ENCODE assay signal across 22 cellular contexts in the genomic region with DNA sequence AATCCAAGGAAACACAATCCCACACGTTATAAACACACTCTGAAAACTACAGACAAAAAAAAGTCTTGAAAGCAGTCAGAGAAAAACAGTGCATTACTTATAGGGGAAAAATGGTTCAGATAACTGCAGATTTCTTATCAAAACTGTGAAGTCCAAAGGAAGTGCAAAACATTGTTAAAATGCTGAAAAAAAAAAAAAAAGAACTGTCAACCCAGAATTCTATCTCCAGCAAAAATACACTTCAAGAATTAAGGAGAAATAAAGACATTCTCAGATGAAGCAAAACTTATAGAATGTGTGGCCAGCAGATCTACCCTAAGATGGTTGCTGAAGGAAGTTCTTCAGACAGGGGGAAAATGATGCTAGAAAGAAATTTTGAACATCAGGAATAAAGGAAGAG. TPM values are rescaled to one million over a fixed set of nuclear protein-coding genes. Genes with fewer than 3 reads are reported as not detected.
"Had no signal": no experiment of that assay in that cellular context is flagged by ENCODE, and none has a peak within 500 bp of the region (broad histone marks: within the 10 kb centered on the region; RNA-seq: fewer than 3 reads in every experiment).

No MANE protein-coding gene starts in this region.

- ATAC-seq: foreskin keratinocyte, lower lobe of right lung, right lobe of liver had no signal

- H3K36me3 Mint-ChIP-seq: activated naive CD4-positive, alpha-beta T cell treated with anti-CD3 and anti-CD28 coated beads, Interleukin-2, amount 10 ng/mL, durations not matched to agents 7 days and 5 days; immature natural killer cell had no signal

- H3K27ac ChIP-seq: esophagus muscularis mucosa, foreskin keratinocyte, lower lobe of right lung, ovary, right lobe of liver, VCaP had no signal

- DNase-seq: activated CD4-positive, alpha-beta T cell treated with anti-CD3 and anti-CD28 coated beads for 1 hour; activated CD4-positive, alpha-beta T cell treated with anti-CD3 and anti-CD28 coated beads, Interleukin-2, amount 50 U/mL, for 4 hours; activated naive CD4-positive, alpha-beta T cell treated with anti-CD3 and anti-CD28 coated beads, Interleukin-2, amount 10 ng/mL, durations not matched to agents 7 days and 5 days; central memory CD4-positive, alpha-beta T cell; cortex of kidney; effector CD4-positive, alpha-beta T cell; immature natural killer cell; lower lobe of right lung; midbrain; ovary; right lobe of liver; stimulated activated CD4-positive, alpha-beta T cell treated with anti-CD3 and anti-CD28 coated beads, Interleukin-12 subunit alpha, Interleukin-12 subunit beta, amount 100 ng/mL, for 4 hours; stimulated activated CD4-positive, alpha-beta T cell treated with anti-CD3 and anti-CD28 coated beads, Interleukin-2, amount 100 ng/mL, for 24 hours; stomach had no signal

- H3K9me3 ChIP-seq: lower lobe of right lung, ovary, right lobe of liver had no signal

- H3K27me3 Mint-ChIP-seq: activated naive CD4-positive, alpha-beta T cell treated with anti-CD3 and anti-CD28 coated beads, Interleukin-2, amount 10 ng/mL, durations not matched to agents 7 days and 5 days had no signal

- H3K4me3 ChIP-seq: esophagus muscularis mucosa, lower lobe of right lung, ovary, right lobe of liver, stomach, thoracic aorta had no signal

- H3K4me1 ChIP-seq: foreskin keratinocyte, lower lobe of right lung, right lobe of liver had no signal

- H3K27ac Mint-ChIP-seq: activated naive CD4-positive, alpha-beta T cell treated with anti-CD3 and anti-CD28 coated beads, Interleukin-2, amount 10 ng/mL, durations not matched to agents 7 days and 5 days; activated T-helper 2 cell treated with anti-CD3 and anti-CD28 coated beads, Interferon-gamma antibody, Interleukin-2, Interleukin-4, amounts not matched to agents 10 μg/mL and 5 μg/mL and 100 μg/mL, durations not matched to agents 14 hours and 24 hours and 36 hours; immature natural killer cell had no signal

- H3K4me3 Mint-ChIP-seq: activated naive CD4-positive, alpha-beta T cell treated with anti-CD3 and anti-CD28 coated beads, Interleukin-2, amount 10 ng/mL, durations not matched to agents 7 days and 5 days; immature natural killer cell; neural crest cell had no signal

- H3K27me3 ChIP-seq: esophagus muscularis mucosa, foreskin keratinocyte, ovary, right lobe of liver had no signal

- H3K36me3 ChIP-seq: esophagus muscularis mucosa, lower lobe of right lung, ovary, right lobe of liver, stomach, thoracic aorta had no signal

- H3K4me1 Mint-ChIP-seq: activated naive CD4-positive, alpha-beta T cell treated with anti-CD3 and anti-CD28 coated beads, Interleukin-2, amount 10 ng/mL, durations not matched to agents 7 days and 5 days; immature natural killer cell had no signal

RNA-seq across cellular contexts. Expression of a gene that starts 40.4 kb away (rescaled TPM):
- total RNA-seq: activated T-helper 2 cell treated with anti-CD3 and anti-CD28 coated beads, Interferon-gamma antibody, Interleukin-2, Interleukin-4, amounts not matched to agents 10 μg/mL and 5 μg/mL and 100 μg/mL, durations not matched to agents 14 hours and 24 hours and 36 hours; foreskin keratinocyte; pulmonary artery endothelial cell; T-helper 1 cell treated with Interleukin-12 subunit alpha and Interleukin-12 subunit beta and Interleukin-4 antibody, amounts not matched to agents 30 ng/mL and 1 ng/mL, for 36 hours had no signal
